ENCODE assay signal across 23 cellular contexts in the genomic region with DNA sequence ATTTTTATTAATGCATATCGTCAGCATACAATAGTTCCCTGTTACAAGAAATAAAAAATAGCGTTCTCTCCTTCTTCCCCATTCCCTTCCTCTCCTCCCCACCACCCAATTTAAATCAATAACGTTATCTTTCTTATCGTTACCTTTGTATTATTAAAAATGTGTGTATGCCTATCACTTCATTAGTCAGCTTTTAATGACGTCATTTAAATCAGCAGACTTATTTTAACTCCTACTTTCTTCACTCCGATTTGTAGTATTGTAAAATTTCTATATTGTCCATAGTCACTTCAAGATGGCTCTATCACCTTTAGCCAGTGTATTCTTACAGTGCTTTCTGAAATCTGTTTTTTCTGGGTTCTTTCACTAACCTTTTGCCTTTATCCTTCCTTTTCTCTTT.
"Had no signal": no experiment of that assay in that cellular context is flagged by ENCODE, and none has a peak within 500 bp of the region (broad histone marks: within the 10 kb centered on the region; RNA-seq: fewer than 3 reads in every experiment).

No MANE protein-coding gene starts in this region.

- FAIRE-seq: RCC 7860 had no signal

- H3K27ac ChIP-seq: KMS-11, SJSA1 had no signal

- H3K4me3 ChIP-seq: SJSA1 had no signal

- H3K9ac ChIP-seq: KMS-11, SK-N-SH had no signal

- H3K27me3 ChIP-seq: SJSA1 had no signal

- H3K9me3 ChIP-seq: SJSA1, SK-N-SH had no signal

- DNase-seq: IMR-90, Kasumi-1, MM.1S, NCI-H1092 treated with DMSO at 0.1 percent for 48 hours, NCI-H1436, NCI-H187, NCI-H2029, NCI-H2081 treated with DMSO at 0.1 percent for 48 hours, NCI-H2171, NCI-H226, NCI-H446, NCI-H510A, NCI-H524 treated with DMSO at 0.1 percent for 48 hours, NCI-H69, NCI-H774, Right ventricle myocardium superior, RPMI8226, SIG-M5, SK-N-SH, SW 1271 had no signal

- H3K4me1 ChIP-seq: SJSA1 had no signal

- H3K36me3 ChIP-seq: SJSA1 had no signal

- H3K4me2 ChIP-seq: KMS-11, SK-N-SH had no signal
